ENCODE assay signal across 8 cellular contexts in genomic region chr15:82045179-82045891, GRCh38. TPM values are rescaled to one million over a fixed set of nuclear protein-coding genes. Genes with fewer than 3 reads are reported as not detected.
DNase-seq lines count a peak whose midpoint lies in the region; ATAC-seq and TF ChIP-seq lines count a peak whose summit lies in the region.

No MANE protein-coding gene starts in this region.

- H3K27ac Mint-ChIP-seq in nephron progenitor cell, result peak overlapping the region; percentile 96

- H3K9me3 Mint-ChIP-seq in nephron progenitor cell, result no peaks in the 10 kb centered on the region

- ATAC-seq in GM21447 (IDR thresholded peaks at IDR 0.05; ENCODE audit: unreplicated experiment) (peak; percentile 12), foreskin keratinocyte (peak; percentile 3)

- peaks cover 16% of the 10 kb centered on the region for H3K27me3 ChIP-seq in MG63
- H3K27me3 ChIP-seq in foreskin keratinocyte, result peaks cover 64% of the 10 kb centered on the region
- H3K27me3 ChIP-seq in uterus, result no peaks in the 10 kb centered on the region

- DNase-seq in D341Med (ENCODE audit: low spot score) (peak; percentile 61), MG63 (peak; percentile 49), foreskin keratinocyte (peak; percentile 10 to 49), nephron progenitor cell (peak; percentile 68), uterus (peak in 1 of 2 donors; percentile 36), DMS153 treated with DMSO at 0.1 percent for 48 hours (lab: John Stamatoyannopoulos, UW; ENCODE audit: unreplicated experiment) (no peak)
- DNase-seq in activated T-cell treated with anti-CD3 and anti-CD28 coated beads, Interleukin-2, amount 50 U/mL, for 48 hours, result peak; percentile 50 to 60

- no peak for TF ChIP-seq POLR2A in uterus (IDR thresholded peaks at IDR 0.05)

- H3K9me3 ChIP-seq in MG63 (no peaks in the 10 kb centered on the region), uterus (no peaks in the 10 kb centered on the region)

- H3K27ac ChIP-seq in foreskin keratinocyte, result no peak overlapping the region
- peak overlapping the region; percentile 86 to 93 for H3K27ac ChIP-seq in uterus

- H3K36me3 ChIP-seq in MG63, result no peaks in the 10 kb centered on the region
- H3K36me3 ChIP-seq in uterus, result no peaks in the 10 kb centered on the region

- H3K36me3 Mint-ChIP-seq in nephron progenitor cell (ENCODE audit: low read depth), result peaks cover 15% of the 10 kb centered on the region

- intact Hi-C loops in uterus (cut with DNase I; ENCODE audit: low total_unique reads), result no loop called here

- H3K27me3 Mint-ChIP-seq in nephron progenitor cell (ENCODE audit: low read depth, poor library complexity), result peaks cover 6% of the 10 kb centered on the region

- H3K4me1 ChIP-seq in foreskin keratinocyte, result no peaks in the 10 kb centered on the region
- H3K4me1 ChIP-seq in uterus, result peaks cover 0 to 9% of the 10 kb centered on the region in 2 donors

- peak overlapping the region; percentile 67 for H3K4me3 ChIP-seq in MG63
- H3K4me3 ChIP-seq in uterus, result peak overlapping the region; percentile 55 to 70

- peaks cover 59% of the 10 kb centered on the region for H3K4me1 Mint-ChIP-seq in nephron progenitor cell

- H3K4me3 Mint-ChIP-seq in nephron progenitor cell, result peak overlapping the region; percentile 92

- TF ChIP-seq CTCF in foreskin keratinocyte (conservative IDR thresholded peaks at IDR 0.05), result no peak
- no peak for TF ChIP-seq CTCF in nephron progenitor cell (IDR thresholded peaks at IDR 0.05)
- TF ChIP-seq CTCF in uterus (IDR thresholded peaks at IDR 0.05), result no peak

RNA-seq across cellular contexts. Expression of gene MEX3B, which starts 0.5 kb away (rescaled TPM):
- total RNA-seq in MG63 (2014; rRNA removed; shearing (Covaris generic); ENCODE audit: low replicate concordance), result 4.0 and 6.2 TPM in 2 replicates
- 1.0 and 1.3 TPM in 2 replicates for total RNA-seq in foreskin keratinocyte
- polyA plus RNA-seq in foreskin keratinocyte, result 0.39 and 0.51 TPM in 2 replicates
- 10 to 100 TPM in 1 of 4 donors, 1 to 10 TPM in 1, under 1 TPM in 2; 0.26 to 27.7 (median 1.5) TPM for total RNA-seq in uterus
